ENCODE assay signal across 23 cellular contexts in genomic region chr7:111006040-111006439, GRCh38.
"Had no signal": no experiment of that assay in that cellular context is flagged by ENCODE, and none has a peak within 500 bp of the region (broad histone marks: within the 10 kb centered on the region; RNA-seq: fewer than 3 reads in every experiment).

No MANE protein-coding gene starts in this region.

- ATAC-seq: left cardiac atrium; stimulated activated naive B cell treated with anti-CD40 and anti-IgM and Interleukin-4, amounts not matched to agents 10 μg/mL and 1 μg/mL and 100 μg/mL, for 72 hours had no signal

- H3K79me2 ChIP-seq: parathyroid adenoma had no signal

- H3K36me3 ChIP-seq: ascending aorta, sigmoid colon, tibial nerve had no signal

- H3K27ac Mint-ChIP-seq: activated CD4-positive, alpha-beta T cell treated with anti-CD3 and anti-CD28 coated beads, Interleukin-2, amount 10 ng/mL, durations not matched to agents 7 days and 5 days; activated naive CD8-positive, alpha-beta T cell; activated T-helper 2 cell treated with anti-CD3 and anti-CD28 coated beads, Interferon-gamma antibody, Interleukin-2, Interleukin-4, amounts not matched to agents 10 μg/mL and 5 μg/mL and 100 μg/mL, durations not matched to agents 14 hours and 24 hours and 36 hours; nephron; stimulated activated naive B cell treated with anti-CD40 and anti-IgM and Interleukin-4, amounts not matched to agents 10 μg/mL and 1 μg/mL and 100 μg/mL, for 72 hours; T-helper 1 cell treated with Interleukin-12 subunit alpha and Interleukin-12 subunit beta and Interleukin-4 antibody, amounts not matched to agents 30 μg/mL and 1 μg/mL, for 36 hours had no signal

- H3K27ac ChIP-seq: ascending aorta, parathyroid adenoma, psoas muscle, sigmoid colon, tibial nerve, VCaP had no signal

- DNase-seq: activated CD4-positive, alpha-beta T cell treated with anti-CD3 and anti-CD28 coated beads, Interleukin-2, amount 10 ng/mL, durations not matched to agents 7 days and 5 days; caudate nucleus; head of caudate nucleus; hippocampal formation; left cardiac atrium; mammary epithelial cell; psoas muscle; sigmoid colon; stimulated activated CD4-positive, alpha-beta T cell treated with anti-CD3 and anti-CD28 coated beads, Interleukin-1b, Interleukin-23, amount 100 ng/mL, for 48 hours; stimulated activated CD4-positive, alpha-beta T cell treated with anti-CD3 and anti-CD28 coated beads, Interleukin-4, amount 100 ng/mL, for 4 hours; stimulated activated CD8-positive, alpha-beta memory T cell treated with anti-CD3 and anti-CD28 coated beads, Interleukin-4, amount 100 ng/mL, for 48 hours; stimulated activated naive B cell treated with anti-CD40 and anti-IgM and Interleukin-4, amounts not matched to agents 10 μg/mL and 1 μg/mL and 100 μg/mL, for 72 hours; SW 1271; T-helper 9 cell had no signal

- H3K9ac ChIP-seq: parathyroid adenoma had no signal

- H3K36me3 Mint-ChIP-seq: activated naive CD8-positive, alpha-beta T cell had no signal

- H3K4me3 ChIP-seq: ascending aorta, psoas muscle, sigmoid colon, smooth muscle cell, tibial nerve had no signal

- H3K4me1 ChIP-seq: ascending aorta, parathyroid adenoma, psoas muscle, sigmoid colon, tibial nerve had no signal

- H2AFZ ChIP-seq: parathyroid adenoma had no signal

- H3K4me2 ChIP-seq: smooth muscle cell had no signal

- H3K9me3 Mint-ChIP-seq: activated T-helper 2 cell treated with anti-CD3 and anti-CD28 coated beads, Interferon-gamma antibody, Interleukin-2, Interleukin-4, amounts not matched to agents 10 μg/mL and 5 μg/mL and 100 μg/mL, durations not matched to agents 14 hours and 24 hours and 36 hours; nephron; stimulated activated naive B cell treated with anti-CD40 and anti-IgM and Interleukin-4, amounts not matched to agents 10 μg/mL and 1 μg/mL and 100 μg/mL, for 72 hours; T-helper 1 cell treated with Interleukin-12 subunit alpha and Interleukin-12 subunit beta and Interleukin-4 antibody, amounts not matched to agents 30 μg/mL and 1 μg/mL, for 36 hours had no signal

- H3K9me3 ChIP-seq: ascending aorta, psoas muscle, sigmoid colon, tibial nerve had no signal

- H3K27me3 ChIP-seq: ascending aorta, sigmoid colon, tibial nerve had no signal
